Comparison of ENCODE assay signal across 1 cellular context in the genomic region with DNA sequence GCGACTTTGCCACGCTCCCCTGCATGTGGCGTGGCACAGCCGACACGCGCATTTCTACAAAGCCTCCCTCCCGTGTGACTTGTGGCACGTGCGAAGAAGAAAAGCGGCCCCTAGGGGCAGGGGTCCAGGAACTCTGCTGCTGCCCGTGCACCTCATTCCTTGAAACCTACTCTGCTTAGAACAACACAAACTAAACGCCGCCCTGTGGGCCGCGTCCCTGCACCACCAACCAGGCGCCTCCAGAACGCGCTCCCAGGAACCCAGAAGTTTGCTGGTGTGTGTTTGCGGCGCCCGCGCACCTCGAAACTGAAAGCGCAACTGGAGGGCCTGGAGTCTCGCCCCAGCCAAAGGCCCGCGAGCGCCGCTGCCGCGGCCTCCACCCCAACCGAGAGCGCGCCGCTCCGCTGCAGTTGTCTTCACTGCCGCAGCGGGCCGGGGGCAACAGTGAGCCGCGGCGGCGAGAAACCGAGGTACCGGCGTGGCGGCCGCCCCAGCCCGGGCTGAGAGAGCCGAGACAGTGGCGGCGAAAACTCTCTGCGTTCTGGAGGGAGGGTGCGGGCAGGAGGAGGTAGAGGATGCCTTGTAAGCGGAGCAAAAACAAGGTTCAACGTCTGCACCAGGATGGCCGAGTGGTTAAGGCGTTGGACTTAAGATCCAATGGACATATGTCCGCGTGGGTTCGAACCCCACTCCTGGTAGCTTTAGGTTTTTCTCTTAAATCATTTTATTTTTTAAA.
TF ChIP-seq lines count a peak whose summit lies in the region.

No MANE protein-coding gene starts in this region.

TF ChIP-seq in K562, 482 proteins besides CTCF, POLR2A, EP300 and RAD21 (continued from another document and continues in another):
- TF ChIP-seq MED1 (CRISPR knock-in tag; IDR thresholded peaks at IDR 0.05; ENCODE audit: borderline replicate concordance), result no peak
- TF ChIP-seq ZNF12 (CRISPR knock-in tag; IDR thresholded peaks at IDR 0.05), result peak; percentile 43; the same call in 1 of the 2 replicates
- TF ChIP-seq GATAD2A (IDR thresholded peaks at IDR 0.05), result no peak
- TF ChIP-seq ZFPM2 (CRISPR knock-in tag; IDR thresholded peaks at IDR 0.05), result no peak
- TF ChIP-seq, protein P1, sequence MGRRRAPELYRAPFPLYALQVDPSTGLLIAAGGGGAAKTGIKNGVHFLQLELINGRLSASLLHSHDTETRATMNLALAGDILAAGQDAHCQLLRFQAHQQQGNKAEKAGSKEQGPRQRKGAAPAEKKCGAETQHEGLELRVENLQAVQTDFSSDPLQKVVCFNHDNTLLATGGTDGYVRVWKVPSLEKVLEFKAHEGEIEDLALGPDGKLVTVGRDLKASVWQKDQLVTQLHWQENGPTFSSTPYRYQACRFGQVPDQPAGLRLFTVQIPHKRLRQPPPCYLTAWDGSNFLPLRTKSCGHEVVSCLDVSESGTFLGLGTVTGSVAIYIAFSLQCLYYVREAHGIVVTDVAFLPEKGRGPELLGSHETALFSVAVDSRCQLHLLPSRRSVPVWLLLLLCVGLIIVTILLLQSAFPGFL (CRISPR knock-in tag; IDR thresholded peaks at IDR 0.05), result peak; percentile 62; the same call in 1 of the 2 replicates
- TF ChIP-seq, protein P2, sequence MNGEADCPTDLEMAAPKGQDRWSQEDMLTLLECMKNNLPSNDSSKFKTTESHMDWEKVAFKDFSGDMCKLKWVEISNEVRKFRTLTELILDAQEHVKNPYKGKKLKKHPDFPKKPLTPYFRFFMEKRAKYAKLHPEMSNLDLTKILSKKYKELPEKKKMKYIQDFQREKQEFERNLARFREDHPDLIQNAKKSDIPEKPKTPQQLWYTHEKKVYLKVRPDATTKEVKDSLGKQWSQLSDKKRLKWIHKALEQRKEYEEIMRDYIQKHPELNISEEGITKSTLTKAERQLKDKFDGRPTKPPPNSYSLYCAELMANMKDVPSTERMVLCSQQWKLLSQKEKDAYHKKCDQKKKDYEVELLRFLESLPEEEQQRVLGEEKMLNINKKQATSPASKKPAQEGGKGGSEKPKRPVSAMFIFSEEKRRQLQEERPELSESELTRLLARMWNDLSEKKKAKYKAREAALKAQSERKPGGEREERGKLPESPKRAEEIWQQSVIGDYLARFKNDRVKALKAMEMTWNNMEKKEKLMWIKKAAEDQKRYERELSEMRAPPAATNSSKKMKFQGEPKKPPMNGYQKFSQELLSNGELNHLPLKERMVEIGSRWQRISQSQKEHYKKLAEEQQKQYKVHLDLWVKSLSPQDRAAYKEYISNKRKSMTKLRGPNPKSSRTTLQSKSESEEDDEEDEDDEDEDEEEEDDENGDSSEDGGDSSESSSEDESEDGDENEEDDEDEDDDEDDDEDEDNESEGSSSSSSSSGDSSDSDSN (IDR thresholded peaks at IDR 0.05; ENCODE audit: borderline replicate concordance in 1 of 2, low read depth in 2 of 2, low read length in 2 of 2), result peak; percentile 78 to 83; a peak in 3 of 4 replicates
- peak; percentile 90 for TF ChIP-seq FIP1L1 (IDR thresholded peaks at IDR 0.05; ENCODE audit: low read depth, low read length, poor library complexity, severe bottlenecking)
- peak; percentile 91 for TF ChIP-seq ZNF124 (CRISPR knock-in tag; IDR thresholded peaks at IDR 0.05)
- TF ChIP-seq, protein P3, sequence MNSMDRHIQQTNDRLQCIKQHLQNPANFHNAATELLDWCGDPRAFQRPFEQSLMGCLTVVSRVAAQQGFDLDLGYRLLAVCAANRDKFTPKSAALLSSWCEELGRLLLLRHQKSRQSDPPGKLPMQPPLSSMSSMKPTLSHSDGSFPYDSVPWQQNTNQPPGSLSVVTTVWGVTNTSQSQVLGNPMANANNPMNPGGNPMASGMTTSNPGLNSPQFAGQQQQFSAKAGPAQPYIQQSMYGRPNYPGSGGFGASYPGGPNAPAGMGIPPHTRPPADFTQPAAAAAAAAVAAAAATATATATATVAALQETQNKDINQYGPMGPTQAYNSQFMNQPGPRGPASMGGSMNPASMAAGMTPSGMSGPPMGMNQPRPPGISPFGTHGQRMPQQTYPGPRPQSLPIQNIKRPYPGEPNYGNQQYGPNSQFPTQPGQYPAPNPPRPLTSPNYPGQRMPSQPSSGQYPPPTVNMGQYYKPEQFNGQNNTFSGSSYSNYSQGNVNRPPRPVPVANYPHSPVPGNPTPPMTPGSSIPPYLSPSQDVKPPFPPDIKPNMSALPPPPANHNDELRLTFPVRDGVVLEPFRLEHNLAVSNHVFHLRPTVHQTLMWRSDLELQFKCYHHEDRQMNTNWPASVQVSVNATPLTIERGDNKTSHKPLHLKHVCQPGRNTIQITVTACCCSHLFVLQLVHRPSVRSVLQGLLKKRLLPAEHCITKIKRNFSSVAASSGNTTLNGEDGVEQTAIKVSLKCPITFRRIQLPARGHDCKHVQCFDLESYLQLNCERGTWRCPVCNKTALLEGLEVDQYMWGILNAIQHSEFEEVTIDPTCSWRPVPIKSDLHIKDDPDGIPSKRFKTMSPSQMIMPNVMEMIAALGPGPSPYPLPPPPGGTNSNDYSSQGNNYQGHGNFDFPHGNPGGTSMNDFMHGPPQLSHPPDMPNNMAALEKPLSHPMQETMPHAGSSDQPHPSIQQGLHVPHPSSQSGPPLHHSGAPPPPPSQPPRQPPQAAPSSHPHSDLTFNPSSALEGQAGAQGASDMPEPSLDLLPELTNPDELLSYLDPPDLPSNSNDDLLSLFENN (IDR thresholded peaks at IDR 0.05; ENCODE audit: low read depth in 2 of 2, low read length in 2 of 2), result no peak
- TF ChIP-seq, protein P4, sequence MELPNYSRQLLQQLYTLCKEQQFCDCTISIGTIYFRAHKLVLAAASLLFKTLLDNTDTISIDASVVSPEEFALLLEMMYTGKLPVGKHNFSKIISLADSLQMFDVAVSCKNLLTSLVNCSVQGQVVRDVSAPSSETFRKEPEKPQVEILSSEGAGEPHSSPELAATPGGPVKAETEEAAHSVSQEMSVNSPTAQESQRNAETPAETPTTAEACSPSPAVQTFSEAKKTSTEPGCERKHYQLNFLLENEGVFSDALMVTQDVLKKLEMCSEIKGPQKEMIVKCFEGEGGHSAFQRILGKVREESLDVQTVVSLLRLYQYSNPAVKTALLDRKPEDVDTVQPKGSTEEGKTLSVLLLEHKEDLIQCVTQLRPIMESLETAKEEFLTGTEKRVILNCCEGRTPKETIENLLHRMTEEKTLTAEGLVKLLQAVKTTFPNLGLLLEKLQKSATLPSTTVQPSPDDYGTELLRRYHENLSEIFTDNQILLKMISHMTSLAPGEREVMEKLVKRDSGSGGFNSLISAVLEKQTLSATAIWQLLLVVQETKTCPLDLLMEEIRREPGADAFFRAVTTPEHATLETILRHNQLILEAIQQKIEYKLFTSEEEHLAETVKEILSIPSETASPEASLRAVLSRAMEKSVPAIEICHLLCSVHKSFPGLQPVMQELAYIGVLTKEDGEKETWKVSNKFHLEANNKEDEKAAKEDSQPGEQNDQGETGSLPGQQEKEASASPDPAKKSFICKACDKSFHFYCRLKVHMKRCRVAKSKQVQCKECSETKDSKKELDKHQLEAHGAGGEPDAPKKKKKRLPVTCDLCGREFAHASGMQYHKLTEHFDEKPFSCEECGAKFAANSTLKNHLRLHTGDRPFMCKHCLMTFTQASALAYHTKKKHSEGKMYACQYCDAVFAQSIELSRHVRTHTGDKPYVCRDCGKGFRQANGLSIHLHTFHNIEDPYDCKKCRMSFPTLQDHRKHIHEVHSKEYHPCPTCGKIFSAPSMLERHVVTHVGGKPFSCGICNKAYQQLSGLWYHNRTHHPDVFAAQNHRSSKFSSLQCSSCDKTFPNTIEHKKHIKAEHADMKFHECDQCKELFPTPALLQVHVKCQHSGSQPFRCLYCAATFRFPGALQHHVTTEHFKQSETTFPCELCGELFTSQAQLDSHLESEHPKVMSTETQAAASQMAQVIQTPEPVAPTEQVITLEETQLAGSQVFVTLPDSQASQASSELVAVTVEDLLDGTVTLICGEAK (IDR thresholded peaks at IDR 0.05), result peak; percentile 93
- TF ChIP-seq, protein P4 (CRISPR knock-in tag; IDR thresholded peaks at IDR 0.05), result no peak; the same call in 1 of the 2 replicates
- TF ChIP-seq, protein P5, sequence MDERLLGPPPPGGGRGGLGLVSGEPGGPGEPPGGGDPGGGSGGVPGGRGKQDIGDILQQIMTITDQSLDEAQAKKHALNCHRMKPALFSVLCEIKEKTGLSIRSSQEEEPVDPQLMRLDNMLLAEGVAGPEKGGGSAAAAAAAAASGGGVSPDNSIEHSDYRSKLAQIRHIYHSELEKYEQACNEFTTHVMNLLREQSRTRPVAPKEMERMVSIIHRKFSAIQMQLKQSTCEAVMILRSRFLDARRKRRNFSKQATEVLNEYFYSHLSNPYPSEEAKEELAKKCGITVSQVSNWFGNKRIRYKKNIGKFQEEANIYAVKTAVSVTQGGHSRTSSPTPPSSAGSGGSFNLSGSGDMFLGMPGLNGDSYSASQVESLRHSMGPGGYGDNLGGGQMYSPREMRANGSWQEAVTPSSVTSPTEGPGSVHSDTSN (CRISPR knock-in tag; IDR thresholded peaks at IDR 0.05; ENCODE audit: low read depth), result no peak
- TF ChIP-seq, protein P5 (tag; conservative IDR thresholded peaks at IDR 0.05; ENCODE audit: low read depth), result 0 out of 2 replicates have a peak, but pooled peaks have one; percentile 25
- TF ChIP-seq SOX6 (IDR thresholded peaks at IDR 0.05), result peak; percentile 35; the same call in 1 of the 2 replicates
- peak; percentile 26 to 97; a peak in 2 of 4 replicates for TF ChIP-seq TBL1XR1 (IDR thresholded peaks at IDR 0.05; ENCODE audit: low read length in 2 of 2)
- no peak for TF ChIP-seq EWSR1 (IDR thresholded peaks at IDR 0.05; ENCODE audit: borderline replicate concordance, low read depth, partially characterized antibody)
- TF ChIP-seq HIVEP1 (CRISPR knock-in tag; IDR thresholded peaks at IDR 0.05), result 0 out of 2 replicates have a peak, but pooled peaks have one; percentile 44
- TF ChIP-seq NFATC3 (IDR thresholded peaks at IDR 0.05), result no peak
- peak; percentile 51 for TF ChIP-seq ZFP36 (IDR thresholded peaks at IDR 0.05; ENCODE audit: low read depth, low read length, partially characterized antibody)
- 0 out of 2 replicates have a peak, but pooled peaks have one; percentile 19 for TF ChIP-seq NR2C2 (CRISPR knock-in tag; IDR thresholded peaks at IDR 0.05)
- TF ChIP-seq NR2C2 (tag; IDR thresholded peaks at IDR 0.05), result peak; percentile 45
- TF ChIP-seq RBBP5 (IDR thresholded peaks at IDR 0.05; ENCODE audit: borderline replicate concordance, insufficient read depth, low read length, poor library complexity, severe bottlenecking), result peak; percentile 100
- TF ChIP-seq ZNF707 (CRISPR knock-in tag; conservative IDR thresholded peaks at IDR 0.05), result peak; percentile 90
- no peak for TF ChIP-seq MYBL2 (IDR thresholded peaks at IDR 0.05; ENCODE audit: low read depth)
- peak; percentile 48; the same call in 1 of the 2 replicates for TF ChIP-seq MYBL2 (CRISPR knock-in tag; IDR thresholded peaks at IDR 0.05; ENCODE audit: borderline replicate concordance)
- TF ChIP-seq PRMT5 (CRISPR knock-in tag; IDR thresholded peaks at IDR 0.05), result no peak
- TF ChIP-seq, protein P6, sequence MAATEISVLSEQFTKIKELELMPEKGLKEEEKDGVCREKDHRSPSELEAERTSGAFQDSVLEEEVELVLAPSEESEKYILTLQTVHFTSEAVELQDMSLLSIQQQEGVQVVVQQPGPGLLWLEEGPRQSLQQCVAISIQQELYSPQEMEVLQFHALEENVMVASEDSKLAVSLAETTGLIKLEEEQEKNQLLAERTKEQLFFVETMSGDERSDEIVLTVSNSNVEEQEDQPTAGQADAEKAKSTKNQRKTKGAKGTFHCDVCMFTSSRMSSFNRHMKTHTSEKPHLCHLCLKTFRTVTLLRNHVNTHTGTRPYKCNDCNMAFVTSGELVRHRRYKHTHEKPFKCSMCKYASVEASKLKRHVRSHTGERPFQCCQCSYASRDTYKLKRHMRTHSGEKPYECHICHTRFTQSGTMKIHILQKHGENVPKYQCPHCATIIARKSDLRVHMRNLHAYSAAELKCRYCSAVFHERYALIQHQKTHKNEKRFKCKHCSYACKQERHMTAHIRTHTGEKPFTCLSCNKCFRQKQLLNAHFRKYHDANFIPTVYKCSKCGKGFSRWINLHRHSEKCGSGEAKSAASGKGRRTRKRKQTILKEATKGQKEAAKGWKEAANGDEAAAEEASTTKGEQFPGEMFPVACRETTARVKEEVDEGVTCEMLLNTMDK (IDR thresholded peaks at IDR 0.05; ENCODE audit: borderline replicate concordance, insufficient read depth, low read depth, low read length, poor library complexity, severe bottlenecking), result peak; percentile 74
- TF ChIP-seq, protein P7, sequence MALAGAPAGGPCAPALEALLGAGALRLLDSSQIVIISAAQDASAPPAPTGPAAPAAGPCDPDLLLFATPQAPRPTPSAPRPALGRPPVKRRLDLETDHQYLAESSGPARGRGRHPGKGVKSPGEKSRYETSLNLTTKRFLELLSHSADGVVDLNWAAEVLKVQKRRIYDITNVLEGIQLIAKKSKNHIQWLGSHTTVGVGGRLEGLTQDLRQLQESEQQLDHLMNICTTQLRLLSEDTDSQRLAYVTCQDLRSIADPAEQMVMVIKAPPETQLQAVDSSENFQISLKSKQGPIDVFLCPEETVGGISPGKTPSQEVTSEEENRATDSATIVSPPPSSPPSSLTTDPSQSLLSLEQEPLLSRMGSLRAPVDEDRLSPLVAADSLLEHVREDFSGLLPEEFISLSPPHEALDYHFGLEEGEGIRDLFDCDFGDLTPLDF (CRISPR knock-in tag; IDR thresholded peaks at IDR 0.05), result no peak
- 0 out of 2 replicates have a peak, but pooled peaks have one; percentile 5 for TF ChIP-seq ELF4 (CRISPR knock-in tag; IDR thresholded peaks at IDR 0.05)
